Comparison of ENCODE assay signal across 8 cellular contexts in the genomic region with DNA sequence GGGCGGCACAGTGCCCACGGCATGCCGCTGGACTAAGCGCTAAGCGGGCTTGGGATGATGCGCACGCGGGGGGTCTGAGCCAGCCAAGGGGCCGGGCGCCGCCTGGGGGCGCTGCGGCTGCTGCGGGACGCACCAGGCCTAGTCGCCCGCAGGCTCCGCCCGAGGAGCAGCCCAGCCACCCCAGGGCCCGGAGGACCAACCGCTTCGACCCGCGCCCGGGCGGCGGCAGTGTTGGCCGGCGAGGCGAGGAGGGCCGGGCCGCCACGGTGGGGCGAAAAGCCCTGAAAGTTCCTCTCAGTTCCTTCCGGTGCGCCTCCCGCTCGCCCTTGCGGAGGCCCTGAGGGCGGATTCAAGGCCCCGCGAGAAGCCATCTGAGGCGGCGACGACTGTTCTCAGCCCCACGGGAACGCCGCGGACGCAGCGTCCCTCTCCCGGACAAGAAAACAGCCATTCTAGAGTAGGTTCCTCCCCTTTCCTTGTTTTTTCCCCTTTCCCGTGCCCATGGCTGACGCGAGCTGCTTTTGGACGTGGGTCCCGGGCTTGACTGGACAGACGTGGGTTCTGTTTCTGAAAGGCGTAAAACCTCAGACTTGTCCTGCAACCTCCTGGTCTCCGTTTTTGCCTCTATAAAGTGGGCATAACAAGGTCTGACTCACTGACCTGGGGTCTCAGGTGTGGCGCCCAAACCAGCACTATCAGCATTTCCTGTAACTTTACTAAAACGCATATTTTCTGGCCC. TPM values are rescaled to one million over a fixed set of nuclear protein-coding genes. Genes with fewer than 3 reads are reported as not detected.
DNase-seq lines count a peak whose midpoint lies in the region; ATAC-seq, FAIRE-seq and TF ChIP-seq lines count a peak whose summit lies in the region.

A gene with protein sequence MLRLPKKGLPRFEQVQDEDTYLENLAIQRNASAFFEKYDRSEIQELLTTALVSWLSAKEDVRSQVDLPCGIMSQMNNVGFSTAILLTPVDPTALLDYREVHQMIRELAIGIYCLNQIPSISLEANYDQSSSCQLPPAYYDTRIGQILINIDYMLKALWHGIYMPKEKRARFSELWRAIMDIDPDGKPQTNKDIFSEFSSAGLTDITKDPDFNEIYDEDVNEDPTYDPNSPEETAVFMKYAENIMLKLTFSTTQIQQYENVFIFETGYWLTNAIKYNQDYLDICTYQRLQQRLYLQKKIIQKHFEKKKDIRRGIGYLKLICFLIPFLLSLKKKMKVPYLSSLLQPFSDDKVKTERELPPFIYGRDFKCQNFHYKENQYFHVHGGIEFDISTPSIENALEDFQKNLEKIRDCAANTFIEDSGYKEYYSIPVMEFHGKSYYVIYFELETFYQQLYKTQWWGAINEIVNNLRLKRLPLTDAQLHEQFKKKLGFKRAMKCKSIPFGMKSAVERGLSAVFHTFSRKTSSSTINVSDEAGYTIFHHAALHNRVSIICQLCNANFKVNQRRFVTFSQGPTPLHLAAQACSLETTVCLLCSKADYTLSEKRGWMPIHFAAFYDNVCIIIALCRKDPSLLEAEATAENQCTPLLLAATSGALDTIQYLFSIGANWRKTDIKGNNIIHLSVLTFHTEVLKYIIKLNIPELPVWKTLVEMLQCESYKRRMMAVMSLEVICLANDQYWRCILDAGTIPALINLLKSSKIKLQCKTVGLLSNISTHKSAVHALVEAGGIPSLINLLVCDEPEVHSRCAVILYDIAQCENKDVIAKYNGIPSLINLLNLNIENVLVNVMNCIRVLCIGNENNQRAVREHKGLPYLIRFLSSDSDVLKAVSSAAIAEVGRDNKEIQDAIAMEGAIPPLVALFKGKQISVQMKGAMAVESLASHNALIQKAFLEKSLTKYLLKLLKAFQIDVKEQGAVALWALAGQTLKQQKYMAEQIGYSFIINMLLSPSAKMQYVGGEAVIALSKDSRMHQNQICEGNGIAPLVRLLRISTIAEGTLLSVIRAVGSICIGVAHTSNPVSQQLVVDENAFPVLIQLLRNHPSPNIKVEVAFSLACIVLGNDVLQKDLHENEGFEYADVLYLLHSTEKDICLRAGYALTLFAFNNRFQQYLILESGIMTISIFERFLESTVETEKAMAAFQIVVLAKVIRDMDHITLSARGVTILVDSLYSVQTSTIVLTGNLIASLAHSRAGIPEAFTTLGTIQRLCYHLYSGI (N-terminal part only) (plus strand): TSS at position 297 of the 739 bp plus-strand sequence. CDS start 1,821 bp downstream, outside the sequence.

- H3K79me2 ChIP-seq in astrocyte (ENCODE audit: insufficient read depth, low read length) (peaks cover 10% of the 10 kb centered on the region), hepatocyte (peaks cover 22% of the 10 kb centered on the region)

- H3K4me1 Mint-ChIP-seq in IgD-negative memory B cell: peaks cover 15 to 30% (median 30%) of the 10 kb centered on the region in 3 donors
- peaks cover 22% of the 10 kb centered on the region for H3K4me1 Mint-ChIP-seq in T-helper 2 cell treated with Interferon-gamma antibody and Interleukin-4, amounts not matched to agents 5 μg/mL and 100 μg/mL, for 36 hours (ENCODE audit: low read depth)
- peaks cover 3% of the 10 kb centered on the region for H3K4me1 Mint-ChIP-seq in astrocyte (ENCODE audit: low read depth, unreplicated experiment)

- H3K9me3 ChIP-seq in astrocyte (ENCODE audit: insufficient read depth, low read depth, low read length): no peaks in the 10 kb centered on the region
- no peaks in the 10 kb centered on the region for H3K9me3 ChIP-seq in hepatocyte (ENCODE audit: low read depth)
- H3K9me3 ChIP-seq in aorta (ENCODE audit: control insufficient read depth, low read length): no peaks in the 10 kb centered on the region

- peak within 1 kb of the TSS; percentile 96 for H3K9ac ChIP-seq in astrocyte (ENCODE audit: low read length)

- peak within 1 kb of the TSS; percentile 81 for H3K4me3 ChIP-seq in astrocyte (ENCODE audit: insufficient read depth, low read depth, low read length)
- peak within 1 kb of the TSS; percentile 86 for H3K4me3 ChIP-seq in hepatocyte
- peak within 1 kb of the TSS; percentile 66 to 69 for H3K4me3 ChIP-seq in aorta (ENCODE audit: low read length in 2 of 2)

- H3K4me2 ChIP-seq in astrocyte (ENCODE audit: low read length) (peak within 1 kb of the TSS; percentile 90), hepatocyte (peak within 1 kb of the TSS; percentile 94)

- 4% methylated on average over 58 of the region's 62 CpGs for WGBS in hepatocyte (ENCODE audit: low lambda C conversion rate, missing lambda C conversion rate)
- WGBS in aorta, 2 donors: 0 to 1% methylated on average over 58 to 62 of the region's 62 CpGs

- H3K27me3 ChIP-seq in astrocyte (ENCODE audit: insufficient read depth, low read length): no peaks in the 10 kb centered on the region
- H3K27me3 ChIP-seq in hepatocyte: no peaks in the 10 kb centered on the region
- no peaks in the 10 kb centered on the region for H3K27me3 ChIP-seq in aorta (ENCODE audit: control insufficient read depth in 1 of 2, insufficient read depth in 2 of 2, low read length in 1 of 2)

- H2AFZ ChIP-seq in astrocyte (ENCODE audit: low read depth, low read length) (peak within 1 kb of the TSS; percentile 93), hepatocyte (peak within 1 kb of the TSS; percentile 99)

- H4K20me1 ChIP-seq in astrocyte (ENCODE audit: insufficient read depth, low read length): no peaks in the 10 kb centered on the region
- peaks cover 3% of the 10 kb centered on the region for H4K20me1 ChIP-seq in hepatocyte (ENCODE audit: insufficient read depth, poor library complexity, severe bottlenecking)

- peak; percentile 74 for DNase-seq in DMS53 treated with DMSO at 0.1 percent for 48 hours (lab: John Stamatoyannopoulos, UW; ENCODE audit: unreplicated experiment)
- peak; percentile 85 for DNase-seq in T-helper 2 cell treated with Interferon-gamma antibody and Interleukin-4, amounts not matched to agents 5 μg/mL and 100 μg/mL, for 36 hours (ENCODE audit: low spot score)
- peak; percentile 81 for DNase-seq in astrocyte (ENCODE audit: low read depth)
- DNase-seq in hepatocyte (ENCODE audit: low spot score): peak; percentile 95
- DNase-seq in retina: peak; percentile 94
- peak; percentile 94 to 97 for DNase-seq in aorta

- intact Hi-C loops in aorta (cut with DNase I): no loop called here

- peaks cover 3% of the 10 kb centered on the region for H3K36me3 ChIP-seq in astrocyte (ENCODE audit: insufficient read depth, low read length)
- H3K36me3 ChIP-seq in hepatocyte (replicated peaks; ENCODE audit: insufficient read depth, low read depth): no peaks in the 10 kb centered on the region
- H3K36me3 ChIP-seq in aorta (ENCODE audit: control insufficient read depth in 1 of 2, insufficient read depth in 2 of 2, low read length in 1 of 2): peaks cover 0 to 3% of the 10 kb centered on the region in 2 donors

- H3K9me3 Mint-ChIP-seq in IgD-negative memory B cell (peaks cover 0 to 8% (median 4%) of the 10 kb centered on the region in 3 donors), astrocyte (ENCODE audit: unreplicated experiment) (peaks cover 11% of the 10 kb centered on the region)
- H3K9me3 Mint-ChIP-seq in T-helper 2 cell treated with Interferon-gamma antibody and Interleukin-4, amounts not matched to agents 5 μg/mL and 100 μg/mL, for 36 hours: peaks cover 18% of the 10 kb centered on the region

- H3K36me3 Mint-ChIP-seq in IgD-negative memory B cell (peaks cover 6% of the 10 kb centered on the region), astrocyte (ENCODE audit: low read depth, unreplicated experiment) (no peaks in the 10 kb centered on the region)
- peaks cover 55% of the 10 kb centered on the region for H3K36me3 Mint-ChIP-seq in T-helper 2 cell treated with Interferon-gamma antibody and Interleukin-4, amounts not matched to agents 5 μg/mL and 100 μg/mL, for 36 hours (ENCODE audit: low read depth)

- ATAC-seq in GM21529 (IDR thresholded peaks at IDR 0.05; ENCODE audit: unreplicated experiment) (peak; percentile 93), aorta (ENCODE audit: low FRiP score) (peak; percentile 99)

- H3K4me3 Mint-ChIP-seq in IgD-negative memory B cell (peak within 1 kb of the TSS; percentile 92 to 98 (median 97)), astrocyte (ENCODE audit: unreplicated experiment) (peak within 1 kb of the TSS; percentile 96)
- peak within 1 kb of the TSS; percentile 93 for H3K4me3 Mint-ChIP-seq in T-helper 2 cell treated with Interferon-gamma antibody and Interleukin-4, amounts not matched to agents 5 μg/mL and 100 μg/mL, for 36 hours

- H3K27ac Mint-ChIP-seq in IgD-negative memory B cell: peak within 1 kb of the TSS; percentile 94 to 99 (median 98)
- H3K27ac Mint-ChIP-seq in T-helper 2 cell treated with Interferon-gamma antibody and Interleukin-4, amounts not matched to agents 5 μg/mL and 100 μg/mL, for 36 hours: peak within 1 kb of the TSS; percentile 97
- H3K27ac Mint-ChIP-seq in astrocyte (ENCODE audit: unreplicated experiment): peak within 1 kb of the TSS; percentile 97

- peak; percentile 52 for TF ChIP-seq CTCF in astrocyte (IDR thresholded peaks at IDR 0.05; ENCODE audit: insufficient read depth, low read depth, low read length)
- peak; percentile 82 for TF ChIP-seq CTCF in hepatocyte (IDR thresholded peaks at IDR 0.05; ENCODE audit: poor library complexity)

- peak within 1 kb of the TSS; percentile 93 for H3K27ac ChIP-seq in astrocyte (ENCODE audit: low read depth, low read length)
- H3K27ac ChIP-seq in hepatocyte: peak within 1 kb of the TSS; percentile 98
- peak within 1 kb of the TSS; percentile 78 to 99 for H3K27ac ChIP-seq in aorta (ENCODE audit: low read depth in 1 of 2, low read length in 2 of 2)

- H3K4me1 ChIP-seq in astrocyte (ENCODE audit: insufficient read depth, low read length) (peaks cover 6% of the 10 kb centered on the region), hepatocyte (ENCODE audit: insufficient read depth) (peaks cover 5% of the 10 kb centered on the region), aorta (ENCODE audit: control insufficient read depth in 1 of 2, insufficient read depth in 2 of 2, low read length in 2 of 2) (no peaks in the 10 kb centered on the region)

- no peaks in the 10 kb centered on the region for H3K9me2 ChIP-seq in hepatocyte (replicated peaks; ENCODE audit: insufficient read depth)

- H3K27me3 Mint-ChIP-seq in IgD-negative memory B cell: no peaks in the 10 kb centered on the region
- H3K27me3 Mint-ChIP-seq in T-helper 2 cell treated with Interferon-gamma antibody and Interleukin-4, amounts not matched to agents 5 μg/mL and 100 μg/mL, for 36 hours (ENCODE audit: low read depth): no peaks in the 10 kb centered on the region
- H3K27me3 Mint-ChIP-seq in astrocyte (ENCODE audit: low read depth, unreplicated experiment): no peaks in the 10 kb centered on the region

- FAIRE-seq in astrocyte (lab: Jason Lieb, UNC): no peak

RNA-seq across cellular contexts. Expression of the gene that starts here (rescaled TPM):
- polyA plus RNA-seq in IgD-negative memory B cell (10.0 TPM), hepatocyte (4.6 and 5.3 TPM in 2 replicates), aorta (1 to 10 TPM; 1.0 to 7.5 TPM)
- total RNA-seq in astrocyte (3.1 and 3.6 TPM in 2 replicates), hepatocyte (3.1 and 4.0 TPM in 2 replicates), aorta (10 to 100 TPM; 18.9 to 27.2 TPM)

Comparison
In these comparisons a context has a peak if more than half of its experiments do, and no peak if none do; other contexts are left out.
1. Peak in every context shown above with its lines: DNase-seq, ATAC-seq, H3K4me3 ChIP-seq and H3K27ac ChIP-seq.